In the genomic region with DNA sequence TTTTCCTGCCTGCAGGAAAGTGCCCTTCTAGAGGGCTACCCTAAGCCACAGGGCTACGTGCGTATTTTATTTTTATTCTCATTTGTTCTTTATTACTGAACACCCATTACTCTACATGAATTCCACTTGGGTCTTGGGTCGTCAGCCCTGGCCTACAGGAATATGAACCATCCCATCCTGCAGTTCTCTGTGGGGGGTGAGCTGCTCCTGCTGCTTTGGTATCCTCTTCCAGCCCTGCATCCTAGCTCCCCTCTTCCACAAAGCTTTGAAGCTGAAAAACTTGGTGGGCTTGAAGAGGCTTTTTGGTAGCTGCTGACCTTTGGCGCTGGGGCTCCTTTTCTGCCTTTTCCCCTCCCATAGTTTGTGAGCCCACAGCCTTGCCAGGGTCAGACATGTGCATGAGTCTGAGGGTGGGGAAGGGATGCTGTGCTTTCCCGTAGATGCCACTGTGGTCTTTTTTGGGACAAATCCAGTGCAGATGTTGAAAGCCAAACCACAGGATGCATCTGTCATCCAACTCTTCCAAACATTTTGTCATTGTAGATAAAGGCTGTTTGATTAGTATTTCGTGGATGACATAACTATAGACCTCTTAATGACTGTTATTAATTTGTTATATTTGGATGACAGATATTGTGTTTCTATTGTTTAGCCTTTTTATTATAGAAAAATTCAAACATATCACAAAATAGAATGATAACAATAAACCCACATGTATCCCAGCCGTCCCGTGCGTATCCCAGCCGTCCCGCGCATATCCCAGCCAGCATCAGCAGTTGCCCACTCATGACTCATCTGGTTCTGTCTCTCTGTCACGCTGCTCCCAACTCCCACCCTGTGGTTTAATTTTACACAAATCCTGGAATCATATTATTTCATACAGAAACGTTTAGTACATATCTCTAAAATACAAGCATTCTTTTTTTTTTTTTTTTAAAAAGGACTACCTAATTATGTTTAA, we compare ENCODE assay signal across 21 cellular contexts. TPM values are rescaled to one million over a fixed set of nuclear protein-coding genes. Genes with fewer than 3 reads are reported as not detected.
DNase-seq lines count a peak whose midpoint lies in the region; ATAC-seq and TF ChIP-seq lines count a peak whose summit lies in the region.
"Had no signal": no experiment of that assay in that cellular context is flagged by ENCODE, and none has a peak within 500 bp of the region (broad histone marks: within the 10 kb centered on the region; RNA-seq: fewer than 3 reads in every experiment).

No MANE protein-coding gene starts in this region.

- DNase-seq in AG08396 (ENCODE audit: low spot score) = peak; percentile 39
- DNase-seq in GM23248 = peak; percentile 76
- DNase-seq in dermis blood vessel endothelial cell = peak; percentile 9
- DNase-seq in left lung = no peak
- no peak for DNase-seq in progenitor cell of endocrine pancreas (ENCODE audit: low spot score, unreplicated experiment)
- DNase-seq in NCI-H2107 treated with DMSO at 0.1 percent for 48 hours (lab: John Stamatoyannopoulos, UW; ENCODE audit: unreplicated experiment) = no peak
- no peak for DNase-seq in stimulated activated naive CD4-positive, alpha-beta T cell (lab: John Stamatoyannopoulos, UW)
- DNase-seq: activated CD4-positive, alpha-beta T cell treated with anti-CD3 and anti-CD28 coated beads, Interleukin-2, amount 50 U/mL, for 1 hour; activated CD8-positive, alpha-beta memory T cell treated with anti-CD3 and anti-CD28 coated beads, Interleukin-2, amount 50 U/mL, for 48 hours; activated effector memory CD4-positive, alpha-beta T cell treated with anti-CD3 and anti-CD28 coated beads, Interleukin-2, amount 50 U/mL, for 16 hours; amniotic stem cell; CD4-positive, alpha-beta T cell; DMS153; effector memory CD4-positive, alpha-beta T cell; NCI-H1092 treated with DMSO at 0.1 percent for 48 hours; NCI-H510A treated with DMSO at 0.1 percent for 48 hours had no signal

- ATAC-seq in left lung (no peak), GM21786 (IDR thresholded peaks at IDR 0.05; ENCODE audit: unreplicated experiment) (no peak)
- ATAC-seq: A549, Right ventricle myocardium inferior had no signal

- H3K36me3 ChIP-seq in GM23248 (ENCODE audit: low read depth) (no peaks in the 10 kb centered on the region), left lung (peaks cover 0 to 26% of the 10 kb centered on the region in 2 donors)
- H3K36me3 ChIP-seq: thoracic aorta had no signal

- H3K4me2 ChIP-seq in GM23248 (ENCODE audit: unreplicated experiment) = peak overlapping the region; percentile 23
- H3K4me2 ChIP-seq: A549, KMS-11 had no signal

- H3K4me1 ChIP-seq in GM23248 (ENCODE audit: insufficient read depth) = peaks cover 28% of the 10 kb centered on the region
- H3K4me1 ChIP-seq in left lung = peaks cover 23 to 50% of the 10 kb centered on the region in 2 donors
- H3K4me1 ChIP-seq: A549 had no signal

- no peaks in the 10 kb centered on the region for H3K9me3 Mint-ChIP-seq in progenitor cell of endocrine pancreas (ENCODE audit: low read depth)
- H3K9me3 Mint-ChIP-seq: CD4-positive, alpha-beta T cell had no signal

- no peak overlapping the region for H3K27ac Mint-ChIP-seq in progenitor cell of endocrine pancreas
- H3K27ac Mint-ChIP-seq: CD4-positive, alpha-beta T cell had no signal

- H3K36me3 Mint-ChIP-seq in progenitor cell of endocrine pancreas (ENCODE audit: insufficient read depth) = peaks cover 8% of the 10 kb centered on the region

- TF ChIP-seq CTCF in left lung (IDR thresholded peaks at IDR 0.05) (no peak), progenitor cell of endocrine pancreas (IDR thresholded peaks at IDR 0.05; ENCODE audit: unreplicated experiment) (no peak)

- H2AFZ ChIP-seq in GM23248 = no peak overlapping the region

- no peaks in the 10 kb centered on the region for H4K20me1 ChIP-seq in GM23248 (ENCODE audit: insufficient read depth)

- no peaks in the 10 kb centered on the region for H3K27me3 Mint-ChIP-seq in progenitor cell of endocrine pancreas
- H3K27me3 Mint-ChIP-seq: CD4-positive, alpha-beta T cell had no signal

- peaks cover 10% of the 10 kb centered on the region for H3K79me2 ChIP-seq in GM23248 (ENCODE audit: insufficient read depth)

- WGBS in GM23248 (ENCODE audit: low coverage in 1 of 2, low lambda C conversion rate in 2 of 2, missing lambda C conversion rate in 2 of 2), 2 experiments = 27 to 32% methylated on average over 14 of the region's 14 CpGs

- H3F3A ChIP-seq in GM23248 (ENCODE audit: insufficient read depth) = peaks cover 24% of the 10 kb centered on the region

- H3K9me3 ChIP-seq in GM23248 (ENCODE audit: low read depth) (no peaks in the 10 kb centered on the region), left lung (no peaks in the 10 kb centered on the region)
- H3K9me3 ChIP-seq: A549, thoracic aorta had no signal

- H3K27ac ChIP-seq in GM23248 = no peak overlapping the region
- peak overlapping the region; percentile 15 to 44 for H3K27ac ChIP-seq in left lung
- H3K27ac ChIP-seq: A549, KMS-11, thoracic aorta had no signal

- in situ Hi-C loops in GM23248 (cut with MboI) = no loop called here

- H3K27me3 ChIP-seq in GM23248 (replicated peaks; ENCODE audit: insufficient read depth) = no peaks in the 10 kb centered on the region
- H3K27me3 ChIP-seq in left lung = no peaks in the 10 kb centered on the region

- H3K4me3 Mint-ChIP-seq in progenitor cell of endocrine pancreas (ENCODE audit: low read depth) = no peak overlapping the region
- H3K4me3 Mint-ChIP-seq: CD4-positive, alpha-beta T cell had no signal

- intact Hi-C loops in left lung (cut with DNase I) = loop anchor here in 1 of 2 donors (10.0 kb wide), 1 partner anchor 58 kb away; no protein-coding TSS in a partner anchor

- peaks cover 5% of the 10 kb centered on the region for H3K4me1 Mint-ChIP-seq in progenitor cell of endocrine pancreas (ENCODE audit: low read depth)

- no peaks in the 10 kb centered on the region for H3K9me2 ChIP-seq in GM23248 (ENCODE audit: insufficient read depth)

- H3K9ac ChIP-seq in GM23248 = peak overlapping the region; percentile 2; the same call in 1 of the 2 replicates
- H3K9ac ChIP-seq: KMS-11 had no signal

- H3K4me3 ChIP-seq in GM23248 (0 out of 2 replicates have a peak overlapping the region, but pooled peaks have one; percentile 10), left lung (no peak overlapping the region)
- H3K4me3 ChIP-seq: A549, thoracic aorta had no signal

RNA-seq across cellular contexts. Expression of gene SLC46A2, which starts 43.9 kb away (rescaled TPM):
- not detected in 2 replicates for total RNA-seq in GM23248 (2014; rRNA removed; shearing (Covaris generic))
- 0.10 TPM in 1 of 2 replicates, not detected in the other for polyA plus RNA-seq in GM23248 (2016; fragmentation: Nextera tagmentation; extraction: Ambion mirVana)
- not detected in 2 replicates for total RNA-seq in dermis blood vessel endothelial cell
- 10 to 100 TPM in 1 of 2 donors, 1 to 10 TPM in 1; 7.0 to 13.0 TPM for total RNA-seq in left lung
- not detected in 2 replicates for total RNA-seq in progenitor cell of endocrine pancreas
- total RNA-seq: CD4-positive, alpha-beta T cell; Right ventricle myocardium inferior had no signal
- polyA plus RNA-seq: A549 had no signal

Comparison
In these comparisons a context has a peak if more than half of its experiments do, and no peak if none do; other contexts are left out.
1. DNase-seq: peak in AG08396 (single experiment), GM23248 (single experiment) and dermis blood vessel endothelial cell (single experiment); none in left lung (0 of 2), progenitor cell of endocrine pancreas (single experiment), NCI-H2107 treated with DMSO at 0.1 percent for 48 hours (single experiment) and stimulated activated naive CD4-positive, alpha-beta T cell (0 of 6).